Comparison of ENCODE assay signal across 8 cellular contexts in genomic region chr6:27889628-27890315, GRCh38. TPM values are rescaled to one million over a fixed set of nuclear protein-coding genes. Genes with fewer than 3 reads are reported as not detected.
DNase-seq lines count a peak whose midpoint lies in the region; ATAC-seq, FAIRE-seq and TF ChIP-seq lines count a peak whose summit lies in the region.

No MANE protein-coding gene starts in this region.

- peak overlapping the region; percentile 27; the same call in 1 of the 2 replicates for H3K27ac ChIP-seq in ACC112 (ENCODE audit: low read depth, low read length)
- peak overlapping the region; percentile 99 for H3K27ac ChIP-seq in GM23338 (ENCODE audit: low read depth)
- peak overlapping the region; percentile 59 for H3K27ac ChIP-seq in SJSA1

- no peak overlapping the region for H3K4me3 Mint-ChIP-seq in GM23338

- H3K4me3 ChIP-seq in ACC112 (ENCODE audit: low read depth, low read length) (peak overlapping the region; percentile 86), GM23338 (peak overlapping the region; percentile 76), SJSA1 (peak overlapping the region; percentile 55), foreskin fibroblast (ENCODE audit: low read depth in 1 of 2, low read length in 2 of 2) (peak overlapping the region; percentile 55 to 69)

- no peak for TF ChIP-seq CTCF in GM23338 (conservative IDR thresholded peaks at IDR 0.05; ENCODE audit: low read depth in 2 of 2)
- no peak for TF ChIP-seq CTCF in foreskin fibroblast (IDR thresholded peaks at IDR 0.05; ENCODE audit: low read depth, low read length)
- no peak for TF ChIP-seq CTCF in GM10266 (IDR thresholded peaks at IDR 0.05; ENCODE audit: control insufficient read depth, insufficient read depth, low read depth, missing control alignments)

- H3F3A ChIP-seq in GM23338 (replicated peaks; ENCODE audit: low read depth) = peaks cover 20% of the 10 kb centered on the region

- ATAC-seq in GM23338 (peak; percentile 5), HG03159 (IDR thresholded peaks at IDR 0.05; ENCODE audit: unreplicated experiment) (no peak)

- H3K4me1 ChIP-seq in ACC112 (ENCODE audit: control insufficient read depth, insufficient read depth, low read length, unreplicated experiment) (peaks cover 7% of the 10 kb centered on the region), GM23338 (ENCODE audit: insufficient read depth) (peaks cover 27% of the 10 kb centered on the region), SJSA1 (replicated peaks) (peaks cover 22% of the 10 kb centered on the region)

- H3K27me3 ChIP-seq in ACC112 (ENCODE audit: insufficient read depth, low read length) = no peaks in the 10 kb centered on the region
- H3K27me3 ChIP-seq in GM23338 (ENCODE audit: insufficient read depth) = no peaks in the 10 kb centered on the region
- no peaks in the 10 kb centered on the region for H3K27me3 ChIP-seq in SJSA1 (replicated peaks)

- no peak overlapping the region for H2AFZ ChIP-seq in ACC112 (ENCODE audit: low read length, unreplicated experiment)
- no peak overlapping the region for H2AFZ ChIP-seq in GM23338

- peak overlapping the region; percentile 82 for H3K4me2 ChIP-seq in GM23338

- no peak for FAIRE-seq in HTR-8/SVneo (lab: Jason Lieb, UNC)

- H3K9me2 ChIP-seq in GM23338 (ENCODE audit: insufficient read depth) = no peaks in the 10 kb centered on the region

- H3K79me2 ChIP-seq in ACC112 (ENCODE audit: control insufficient read depth, insufficient read depth, low read length, unreplicated experiment) (peaks cover 12% of the 10 kb centered on the region), GM23338 (replicated peaks; ENCODE audit: insufficient read depth) (peaks cover 15% of the 10 kb centered on the region)

- H3K9me3 Mint-ChIP-seq in GM23338 = peaks cover 9% of the 10 kb centered on the region

- H3K4me1 Mint-ChIP-seq in GM23338 = peaks cover 33% of the 10 kb centered on the region

- H4K20me1 ChIP-seq in GM23338 (replicated peaks; ENCODE audit: insufficient read depth) = no peaks in the 10 kb centered on the region

- no peaks in the 10 kb centered on the region for H3K9me3 ChIP-seq in SJSA1 (replicated peaks)

- DNase-seq in GM23338 (ENCODE audit: low spot score) = peak; percentile 82
- DNase-seq in SJSA1 (ENCODE audit: low read depth in 1 of 2, low spot score in 2 of 2) = no peak
- peak in 1 of 2 donors; percentile 6 for DNase-seq in foreskin fibroblast
- no peak for DNase-seq in HTR-8/SVneo (ENCODE audit: insufficient read length, low spot score)
- no peak for DNase-seq in stimulated activated CD4-positive, alpha-beta T cell treated with anti-CD3 and anti-CD28 coated beads, Interleukin-2, amount 100 ng/mL, for 48 hours
- no peak for DNase-seq in GM10266 (ENCODE audit: extremely low spot score)

- H3K36me3 ChIP-seq in ACC112 (ENCODE audit: insufficient read depth, low read length) (no peaks in the 10 kb centered on the region), GM23338 (ENCODE audit: insufficient read depth) (no peaks in the 10 kb centered on the region), SJSA1 (no peaks in the 10 kb centered on the region)

- H3K27me3 Mint-ChIP-seq in GM23338 (ENCODE audit: insufficient read depth, low read depth, poor library complexity) = peaks cover 37% of the 10 kb centered on the region

- H3K36me3 Mint-ChIP-seq in GM23338 (ENCODE audit: low read depth) = peaks cover 9% of the 10 kb centered on the region; the same call in 2 of the 3 replicates

- H3K27ac Mint-ChIP-seq in GM23338 = peak overlapping the region; percentile 99

TF ChIP-seq in GM23338, 12 proteins besides CTCF, POLR2A, EP300 and RAD21:
- TF ChIP-seq POLR2AphosphoS5 (IDR thresholded peaks at IDR 0.05; ENCODE audit: low read depth) (peak; percentile 45; the same call in 1 of the 2 replicates), ZNF331 (CRISPR knock-in tag; IDR thresholded peaks at IDR 0.05; ENCODE audit: low read depth) (no peak)

RNA-seq across cellular contexts. Expression of gene OR2B2, which starts 22.4 kb away (rescaled TPM):
- 0.38 TPM in 1 of 2 replicates, not detected in the other for total RNA-seq in GM23338 (2014; rRNA removed; shearing (Covaris generic))
- not detected in 2 replicates for polyA plus RNA-seq in GM23338 (2016; fragmentation: Nextera tagmentation; extraction: Ambion mirVana)
- total RNA-seq in SJSA1 (2014; rRNA removed; shearing (Covaris generic)) = not detected in 2 replicates

Comparison
In these comparisons a context has a peak if more than half of its experiments do, and no peak if none do; other contexts are left out.
1. H3K27ac ChIP-seq: peak in every context shown above with its lines; median percentile 99 in GM23338; 59 in SJSA1; 27 in ACC112.